Comparison of ENCODE assay signal across 8 cellular contexts in genomic region chr9:125513634-125514413, GRCh38.
A peak's percentile ranks its signal among the peaks of the same experiment; 100 is the strongest.
DNase-seq lines count a peak whose midpoint lies in the region; ATAC-seq, FAIRE-seq and TF ChIP-seq lines count a peak whose summit lies in the region.

No MANE protein-coding gene starts in this region.

- H3K4me1 ChIP-seq in duodenal mucosa (ENCODE audit: control insufficient read depth in 1 of 2, insufficient read depth in 2 of 2, low read length in 2 of 2), result peaks cover 14 to 16% of the 10 kb centered on the region in 2 donors

- no peaks in the 10 kb centered on the region for H3K36me3 ChIP-seq in duodenal mucosa (ENCODE audit: control insufficient read depth in 1 of 2, insufficient read depth in 2 of 2, low read length in 2 of 2)

- peak; percentile 4 for DNase-seq in NK-92 treated with Interleukin-12 subunit alpha and Interleukin-12 subunit beta, amount 100 ng/mL, for 24 hours (lab: John Stamatoyannopoulos, UW)
- DNase-seq in NK-92 (lab: John Stamatoyannopoulos, UW; ENCODE audit: unreplicated experiment), result no peak
- DNase-seq in RPMI7951 (ENCODE audit: low read depth), result peak; percentile 82
- no peak for DNase-seq in neural crest cell (ENCODE audit: low read depth, low spot score)
- no peak for DNase-seq in NCI-H345 treated with DMSO at 0.1 percent for 48 hours (lab: John Stamatoyannopoulos, UW; ENCODE audit: unreplicated experiment)
- DNase-seq in frontal cortex (ENCODE audit: low spot score in 2 of 2), result no peak

- no peak for TF ChIP-seq CTCF in neural crest cell (conservative IDR thresholded peaks at IDR 0.05)

- H3K9me3 ChIP-seq in duodenal mucosa (ENCODE audit: control insufficient read depth in 1 of 2, low read length in 2 of 2), result no peaks in the 10 kb centered on the region

- no peaks in the 10 kb centered on the region for H3K9me3 Mint-ChIP-seq in neural crest cell

- no peak for FAIRE-seq in frontal cortex (lab: Jason Lieb, UNC)

- peak; percentile 95 for ATAC-seq in HG02759 (IDR thresholded peaks at IDR 0.05; ENCODE audit: unreplicated experiment)

- H3K27ac Mint-ChIP-seq in neural crest cell (ENCODE audit: unreplicated experiment), result peak overlapping the region; percentile 89

- H3K27ac ChIP-seq in duodenal mucosa (ENCODE audit: low read depth, low read length), result no peak overlapping the region

- H3K4me3 ChIP-seq in duodenal mucosa (ENCODE audit: low read depth in 1 of 2, low read length in 2 of 2), result peak overlapping the region; percentile 66 to 71

- peaks cover 45% of the 10 kb centered on the region for H3K4me1 Mint-ChIP-seq in neural crest cell

- no peaks in the 10 kb centered on the region for H3K27me3 Mint-ChIP-seq in neural crest cell (ENCODE audit: low read depth)

- H3K9ac ChIP-seq in duodenal mucosa (ENCODE audit: low read depth in 1 of 2, low read length in 2 of 2), result peak overlapping the region in 1 of 2 donors; percentile 22

- peaks cover 3% of the 10 kb centered on the region for H3K36me3 Mint-ChIP-seq in neural crest cell (ENCODE audit: low read depth)

- no peaks in the 10 kb centered on the region for H3K27me3 ChIP-seq in duodenal mucosa (ENCODE audit: control insufficient read depth in 1 of 2, insufficient read depth in 2 of 2, low read length in 2 of 2)

- no peak overlapping the region for H3K4me3 Mint-ChIP-seq in neural crest cell

Comparison
In these comparisons a context has a peak if more than half of its experiments do, and no peak if none do; other contexts are left out.
1. DNase-seq: peak in NK-92 treated with Interleukin-12 subunit alpha and Interleukin-12 subunit beta, amount 100 ng/mL, for 24 hours (single experiment) and RPMI7951 (single experiment); none in NK-92 (single experiment), neural crest cell (single experiment), NCI-H345 treated with DMSO at 0.1 percent for 48 hours (single experiment) and frontal cortex (0 of 2).